ENCODE assay signal across 27 cellular contexts in genomic region chr19:36236304-36236945, GRCh38.
"Had no signal": no experiment of that assay in that cellular context is flagged by ENCODE, and none has a peak within 500 bp of the region (broad histone marks: within the 10 kb centered on the region; RNA-seq: fewer than 3 reads in every experiment).

No MANE protein-coding gene starts in this region.

- ATAC-seq: activated CD4-positive, CD25-positive, alpha-beta regulatory T cell treated with anti-CD3 and anti-CD28 coated beads, Interleukin-2, amount 50 U/mL, for 24 hours; heart right ventricle; left lung; stimulated activated effector memory CD8-positive, alpha-beta T cell treated with anti-CD3 and anti-CD28 coated beads, Interleukin-12 subunit alpha, Interleukin-12 subunit beta, amount 100 ng/mL, for 72 hours had no signal

- H3K27me3 ChIP-seq: brain microvascular endothelial cell, esophagus muscularis mucosa, heart right ventricle, left lung, neutrophil, ovary, sigmoid colon, transverse colon had no signal

- H3K4me1 ChIP-seq: esophagus muscularis mucosa, heart right ventricle, left lung, sigmoid colon, transverse colon had no signal

- H3K4me3 Mint-ChIP-seq: activated CD4-positive, alpha-beta memory T cell treated with anti-CD3 and anti-CD28 coated beads, Interleukin-2, amount 10 ng/mL, durations not matched to agents 7 days and 5 days; activated CD4-positive, alpha-beta T cell treated with anti-CD3 and anti-CD28 coated beads, Interleukin-2, amount 10 ng/mL, durations not matched to agents 24 days and 14 days; activated naive CD4-positive, alpha-beta T cell treated with anti-CD3 and anti-CD28 coated beads, Interleukin-2, amount 10 ng/mL, durations not matched to agents 7 days and 5 days; activated naive CD8-positive, alpha-beta T cell treated with anti-CD3 and anti-CD28 coated beads, Interleukin-2, amount 10 ng/mL, durations not matched to agents 7 days and 5 days; activated T-cell treated with anti-CD3 and anti-CD28 coated beads, Interleukin-2, amount 50 U/mL, for 24 hours; nephron progenitor cell; stimulated activated effector memory CD8-positive, alpha-beta T cell treated with anti-CD3 and anti-CD28 coated beads, Interleukin-12 subunit alpha, Interleukin-12 subunit beta, amount 100 ng/mL, for 72 hours had no signal

- H3K4me1 Mint-ChIP-seq: activated CD4-positive, alpha-beta memory T cell treated with anti-CD3 and anti-CD28 coated beads, Interleukin-2, amount 10 ng/mL, durations not matched to agents 7 days and 5 days; activated CD4-positive, alpha-beta T cell treated with anti-CD3 and anti-CD28 coated beads, Interleukin-2, amount 10 ng/mL, durations not matched to agents 24 days and 14 days; activated naive CD4-positive, alpha-beta T cell treated with anti-CD3 and anti-CD28 coated beads, Interleukin-2, amount 10 ng/mL, durations not matched to agents 7 days and 5 days; activated naive CD8-positive, alpha-beta T cell treated with anti-CD3 and anti-CD28 coated beads, Interleukin-2, amount 10 ng/mL, durations not matched to agents 7 days and 5 days; stimulated activated effector memory CD8-positive, alpha-beta T cell treated with anti-CD3 and anti-CD28 coated beads, Interleukin-12 subunit alpha, Interleukin-12 subunit beta, amount 100 ng/mL, for 72 hours had no signal

- H3K27me3 Mint-ChIP-seq: activated CD4-positive, alpha-beta memory T cell treated with anti-CD3 and anti-CD28 coated beads, Interleukin-2, amount 10 ng/mL, durations not matched to agents 7 days and 5 days; activated CD4-positive, alpha-beta T cell treated with anti-CD3 and anti-CD28 coated beads, Interleukin-2, amount 10 ng/mL, durations not matched to agents 24 days and 14 days; activated naive CD4-positive, alpha-beta T cell treated with anti-CD3 and anti-CD28 coated beads, Interleukin-2, amount 10 ng/mL, durations not matched to agents 7 days and 5 days; activated naive CD8-positive, alpha-beta T cell treated with anti-CD3 and anti-CD28 coated beads, Interleukin-2, amount 10 ng/mL, durations not matched to agents 7 days and 5 days; activated T-cell treated with anti-CD3 and anti-CD28 coated beads, Interleukin-2, amount 50 U/mL, for 24 hours; progenitor cell of endocrine pancreas had no signal

- H3K4me3 ChIP-seq: esophagus muscularis mucosa, heart right ventricle, left lung, ovary, sigmoid colon, transverse colon had no signal

- H3K27ac ChIP-seq: brain microvascular endothelial cell, esophagus muscularis mucosa, heart right ventricle, left lung, neutrophil, ovary, sigmoid colon, transverse colon, VCaP had no signal

- DNase-seq: activated CD4-positive, alpha-beta memory T cell treated with anti-CD3 and anti-CD28 coated beads, Interleukin-2, amount 10 ng/mL, durations not matched to agents 7 days and 5 days; activated CD4-positive, alpha-beta T cell treated with anti-CD3 and anti-CD28 coated beads, Interleukin-2, amount 10 ng/mL, durations not matched to agents 24 days and 14 days; activated CD8-positive, alpha-beta memory T cell treated with anti-CD3 and anti-CD28 coated beads, Interleukin-2, amount 50 U/mL, for 48 hours; activated gamma-delta T cell; activated naive CD4-positive, alpha-beta T cell treated with anti-CD3 and anti-CD28 coated beads, Interleukin-2, amount 10 ng/mL, durations not matched to agents 7 days and 5 days; activated naive CD8-positive, alpha-beta T cell treated with anti-CD3 and anti-CD28 coated beads, Interleukin-2, amount 10 ng/mL, durations not matched to agents 7 days and 5 days; activated T-cell treated with anti-CD3 and anti-CD28 coated beads, Interleukin-2, amount 50 U/mL, for 24 hours; amniotic stem cell; brain microvascular endothelial cell; cortex of kidney; foreskin melanocyte; heart right ventricle; kidney glomerular epithelial cell; left lung; nephron progenitor cell; ovary; sigmoid colon; small intestine; stimulated activated CD4-positive, alpha-beta T cell treated with anti-CD3 and anti-CD28 coated beads, Interleukin-4, amount 100 ng/mL, for 24 hours; T-helper 9 cell; transverse colon had no signal

- H3K27ac Mint-ChIP-seq: activated CD4-positive, alpha-beta memory T cell treated with anti-CD3 and anti-CD28 coated beads, Interleukin-2, amount 10 ng/mL, durations not matched to agents 7 days and 5 days; activated CD4-positive, alpha-beta T cell treated with anti-CD3 and anti-CD28 coated beads, Interleukin-2, amount 10 ng/mL, durations not matched to agents 24 days and 14 days; activated naive CD4-positive, alpha-beta T cell treated with anti-CD3 and anti-CD28 coated beads, Interleukin-2, amount 10 ng/mL, durations not matched to agents 7 days and 5 days; activated naive CD8-positive, alpha-beta T cell treated with anti-CD3 and anti-CD28 coated beads, Interleukin-2, amount 10 ng/mL, durations not matched to agents 7 days and 5 days; activated T-cell treated with anti-CD3 and anti-CD28 coated beads, Interleukin-2, amount 50 U/mL, for 24 hours; nephron progenitor cell; progenitor cell of endocrine pancreas; stimulated activated effector memory CD8-positive, alpha-beta T cell treated with anti-CD3 and anti-CD28 coated beads, Interleukin-12 subunit alpha, Interleukin-12 subunit beta, amount 100 ng/mL, for 72 hours had no signal
